ENCODE assay signal across 18 cellular contexts in genomic region chr7:12080006-12080405, GRCh38.
A peak's percentile ranks its signal among the peaks of the same experiment; 100 is the strongest.
DNase-seq lines count a peak whose midpoint lies in the region; ATAC-seq, FAIRE-seq and TF ChIP-seq lines count a peak whose summit lies in the region.
"Had no signal": no experiment of that assay in that cellular context is flagged by ENCODE, and none has a peak within 500 bp of the region (broad histone marks: within the 10 kb centered on the region; RNA-seq: fewer than 3 reads in every experiment).

No MANE protein-coding gene starts in this region.

- H3K4me1 ChIP-seq in A549 (no peaks in the 10 kb centered on the region), H9 (ENCODE audit: insufficient read depth, low read length) (no peaks in the 10 kb centered on the region; the same call in 1 of the 2 replicates), K562 (replicated peaks in 1 of 2; ENCODE audit: control insufficient read depth in 2 of 2, insufficient read depth in 2 of 2, low read length in 2 of 2) (no peaks in the 10 kb centered on the region), neural progenitor cell (no peaks in the 10 kb centered on the region)
- H3K4me1 ChIP-seq: HAP-1 had no signal

- H3K36me3 Mint-ChIP-seq in H9 (ENCODE audit: insufficient read depth in 1 of 3, low read depth in 3 of 3) (peaks cover 12 to 28% (median 17%) of the 10 kb centered on the region in 3 experiments), neural progenitor cell (no peaks in the 10 kb centered on the region)
- H3K36me3 Mint-ChIP-seq in activated CD4-positive, alpha-beta T cell treated with anti-CD3 and anti-CD28 coated beads for 36 hours (ENCODE audit: low read depth) = no peaks in the 10 kb centered on the region

- H2BK12ac ChIP-seq in H9 (ENCODE audit: insufficient read length, low read depth, low read length) = no peak overlapping the region

- H2AFZ ChIP-seq in H9 (ENCODE audit: low read length) (no peak overlapping the region), K562 (ENCODE audit: low read depth, low read length) (no peak overlapping the region), neural progenitor cell (replicated peaks) (peak overlapping the region; percentile 17)

- H3K23me2 ChIP-seq in H9 (ENCODE audit: insufficient read length, low read depth, low read length, poor library complexity, severe bottlenecking) = no peaks in the 10 kb centered on the region

- H2BK20ac ChIP-seq in H9 (ENCODE audit: low read depth, low read length, poor library complexity, severe bottlenecking) = no peak overlapping the region

- TF ChIP-seq CTCF in A549 (IDR thresholded peaks at IDR 0.05) (no peak), H9 (conservative IDR thresholded peaks at IDR 0.05) (no peak), K562 (IDR thresholded peaks at IDR 0.05 in 2 of 3, conservative IDR thresholded peaks at IDR 0.05 in 1 of 3; ENCODE audit: insufficient read depth in 2 of 3, low read depth in 1 of 3, low read length in 3 of 3) (no peak), neural progenitor cell (IDR thresholded peaks at IDR 0.05) (no peak)

- H3K36me3 ChIP-seq in K562 (ENCODE audit: control insufficient read depth, insufficient read depth, low read length) = no peaks in the 10 kb centered on the region
- no peaks in the 10 kb centered on the region for H3K36me3 ChIP-seq in neural progenitor cell
- H3K36me3 ChIP-seq: HAP-1 had no signal

- POLR2A ChIA-PET in A549 (lab: Yijun Ruan, JAX) (interaction anchor here (0.8 kb wide), 1 partner anchor 131 kb away, joined by 3 read pairs; the partner anchor contains the start of gene TMEM106B), K562 (lab: Yijun Ruan, JAX) (interaction anchor here (1.1 kb wide), 1 partner anchor 38 kb away, joined by 3 read pairs; no protein-coding TSS in a partner anchor)
- POLR2A ChIA-PET in activated CD4-positive, alpha-beta T cell treated with anti-CD3 and anti-CD28 coated beads for 36 hours (lab: Charles Lee) = no interaction called here

- H4K91ac ChIP-seq in H9 (ENCODE audit: insufficient read length, low read depth, low read length) = no peak overlapping the region

- H2BK120ac ChIP-seq in H9 (ENCODE audit: low read depth, low read length, poor library complexity, severe bottlenecking) = no peak overlapping the region

- no peak overlapping the region for H3T11ph ChIP-seq in H9 (ENCODE audit: low read length)

- H3K79me1 ChIP-seq in H9 (ENCODE audit: insufficient read depth, low read depth, low read length, poor library complexity, severe bottlenecking) = no peaks in the 10 kb centered on the region

- TF ChIP-seq POLR2A in A549 (IDR thresholded peaks at IDR 0.05; ENCODE audit: low read length) = no peak
- no peak for TF ChIP-seq POLR2A in K562 (conservative IDR thresholded peaks at IDR 0.05)

- in situ Hi-C loops in K562 (cut with MboI) = no loop called here

- H3K27me3 Mint-ChIP-seq in H9 (ENCODE audit: low read depth) (no peaks in the 10 kb centered on the region), neural progenitor cell (ENCODE audit: insufficient read depth, low read depth) (no peaks in the 10 kb centered on the region)
- no peaks in the 10 kb centered on the region for H3K27me3 Mint-ChIP-seq in activated CD4-positive, alpha-beta T cell treated with anti-CD3 and anti-CD28 coated beads for 36 hours

- 69% methylated on average over 3 of the region's 3 CpGs for WGBS in A549 (ENCODE audit: missing lambda C conversion rate)
- no CpG with 5 or more reads among the region's 3 CpGs for WGBS in H9 (ENCODE audit: extremely low coverage, insufficient read length, low lambda C conversion rate)
- WGBS in K562 (ENCODE audit: insufficient coverage, low coverage, missing lambda C conversion rate) = 0% methylated on average over 3 of the region's 3 CpGs

- H3K27ac ChIP-seq in A549 = no peak overlapping the region
- no peak overlapping the region for H3K27ac ChIP-seq in H9 (ENCODE audit: insufficient read length, low read depth, low read length)
- H3K27ac ChIP-seq in K562 (ENCODE audit: extremely low read depth, low read depth, low read length) = no peak overlapping the region
- H3K27ac ChIP-seq in neural progenitor cell = no peak overlapping the region

- TF ChIP-seq RAD21 in A549 (conservative IDR thresholded peaks at IDR 0.05 in 1 of 2, IDR thresholded peaks at IDR 0.05 in 1 of 2) = no peak
- no peak for TF ChIP-seq RAD21 in K562 (CRISPR knock-in tag; conservative IDR thresholded peaks at IDR 0.05 in 1 of 2, IDR thresholded peaks at IDR 0.05 in 1 of 2)

- H3K4me3 ChIP-seq in A549 (no peak overlapping the region), K562 (no peak overlapping the region), neural progenitor cell (no peak overlapping the region)
- H3K4me3 ChIP-seq: HAP-1 had no signal

- no peaks in the 10 kb centered on the region for H3K27me3 ChIP-seq in H9 (ENCODE audit: insufficient read depth, low read length)
- no peaks in the 10 kb centered on the region for H3K27me3 ChIP-seq in K562 (ENCODE audit: control insufficient read depth in 2 of 2, insufficient read depth in 2 of 2, low read length in 2 of 2)
- no peaks in the 10 kb centered on the region for H3K27me3 ChIP-seq in neural progenitor cell

- H2BK15ac ChIP-seq in H9 (ENCODE audit: low read depth, low read length) = no peak overlapping the region

- no peak for FAIRE-seq in A549 (lab: Jason Lieb, UNC)
- no peak for FAIRE-seq in K562 (lab: Jason Lieb, UNC)
- FAIRE-seq: G401.6, GM12892 had no signal

- no peak overlapping the region for H2AK5ac ChIP-seq in H9 (ENCODE audit: insufficient read length, low read length)

- H3K56ac ChIP-seq in H9 (ENCODE audit: insufficient read length, low read depth, low read length) = no peak overlapping the region

- no peak overlapping the region for H3K4me3 Mint-ChIP-seq in H9
- H3K4me3 Mint-ChIP-seq in neural progenitor cell = no peak overlapping the region
- H3K4me3 Mint-ChIP-seq in activated CD4-positive, alpha-beta T cell treated with anti-CD3 and anti-CD28 coated beads for 36 hours = no peak overlapping the region
- H3K4me3 Mint-ChIP-seq: CD4-positive, alpha-beta memory T cell; HFFc6 had no signal

- no peak overlapping the region for H3K4ac ChIP-seq in H9 (ENCODE audit: low read depth, low read length)

- no peaks in the 10 kb centered on the region for H3K9me1 ChIP-seq in K562 (ENCODE audit: control insufficient read depth, insufficient read depth, low read length)

- H3K4me2 ChIP-seq in A549 (no peak overlapping the region), H9 (ENCODE audit: insufficient read depth, insufficient read length, low read length) (no peak overlapping the region), K562 (ENCODE audit: insufficient read depth, low read length) (no peak overlapping the region), neural progenitor cell (no peak overlapping the region)

- ATAC-seq in A549 (no peak), K562 (no peak)
- no peak for ATAC-seq in activated CD4-positive, alpha-beta T cell treated with anti-CD3 and anti-CD28 coated beads for 36 hours

- no peak overlapping the region for H2BK5ac ChIP-seq in H9 (ENCODE audit: insufficient read length, low read length)

- H4K5ac ChIP-seq in H9 (ENCODE audit: insufficient read length, low read depth, low read length) = no peak overlapping the region

- no peaks in the 10 kb centered on the region for H3F3A ChIP-seq in neural progenitor cell (ENCODE audit: low read depth)

- CTCF ChIA-PET in A549 (lab: Yijun Ruan, JAX) = interaction anchor here (0.9 to 1.1 kb wide), 2 partner anchors 13 to 131 kb away, joined by 3 read pairs; partner anchors contain the start of gene TMEM106B
- CTCF ChIA-PET in K562 (lab: Yijun Ruan, JAX; ENCODE audit: low intra/inter-chr PET ratio) = no interaction called here
- CTCF ChIA-PET in activated CD4-positive, alpha-beta T cell treated with anti-CD3 and anti-CD28 coated beads for 36 hours (lab: Charles Lee) = interaction anchor here (1.2 kb wide), 1 partner anchor 242 kb away, joined by 3 read pairs; no protein-coding TSS in a partner anchor

- H3K4me1 Mint-ChIP-seq in H9 (peaks cover 38% of the 10 kb centered on the region in 2 experiments), neural progenitor cell (no peaks in the 10 kb centered on the region)
- no peaks in the 10 kb centered on the region for H3K4me1 Mint-ChIP-seq in activated CD4-positive, alpha-beta T cell treated with anti-CD3 and anti-CD28 coated beads for 36 hours
- H3K4me1 Mint-ChIP-seq: CD4-positive, alpha-beta memory T cell had no signal

- H3K9me3 ChIP-seq in A549 (peaks cover 12% of the 10 kb centered on the region), H9 (ENCODE audit: control insufficient read depth, low read depth, low read length) (no peaks in the 10 kb centered on the region), K562 (replicated peaks; ENCODE audit: control insufficient read depth, insufficient read depth, low read depth, low read length) (no peaks in the 10 kb centered on the region), neural progenitor cell (ENCODE audit: low read depth) (no peaks in the 10 kb centered on the region)

- H4K8ac ChIP-seq in H9 (replicated peaks; ENCODE audit: insufficient read length, low read depth, low read length) = no peak overlapping the region

- no TSS peak for BruUV-seq in K562 (replicated peaks; lab: Mats Ljungman, UMichigan)

- H3K9ac ChIP-seq in H9 (ENCODE audit: extremely low read depth, insufficient read length, low read length) (no peak overlapping the region), K562 (ENCODE audit: insufficient read depth in 1 of 2, low read depth in 2 of 2, low read length in 2 of 2) (no peak overlapping the region), neural progenitor cell (no peak overlapping the region)

- H3K27ac Mint-ChIP-seq in H9 = peak overlapping the region in 2 of 3 experiments; percentile 60 to 92; a peak in 5 of 7 replicates
- no peak overlapping the region for H3K27ac Mint-ChIP-seq in neural progenitor cell
- no peak overlapping the region for H3K27ac Mint-ChIP-seq in activated CD4-positive, alpha-beta T cell treated with anti-CD3 and anti-CD28 coated beads for 36 hours
- H3K27ac Mint-ChIP-seq: CD4-positive, alpha-beta memory T cell; HFFc6 had no signal

- intact Hi-C loops in K562 (cut with micrococcal nuclease) = no loop called here
- intact Hi-C loops in activated CD4-positive, alpha-beta T cell treated with anti-CD3 and anti-CD28 coated beads for 36 hours (cut with DNase I, micrococcal nuclease) = no loop called here

- H4K20me1 ChIP-seq in H9 (ENCODE audit: control insufficient read depth, insufficient read depth, insufficient read length) (no peaks in the 10 kb centered on the region), K562 (replicated peaks; ENCODE audit: control insufficient read depth, insufficient read depth, low read length) (no peaks in the 10 kb centered on the region), neural progenitor cell (ENCODE audit: low read depth) (no peaks in the 10 kb centered on the region)

- no peak for TF ChIP-seq EP300 in A549 (IDR thresholded peaks at IDR 0.05)
- TF ChIP-seq EP300 in K562 (IDR thresholded peaks at IDR 0.05; ENCODE audit: low read length) = no peak

- no peak overlapping the region for H3K14ac ChIP-seq in H9 (ENCODE audit: insufficient read depth, low read length)

- no peak overlapping the region for H3K23ac ChIP-seq in H9 (ENCODE audit: insufficient read length, low read depth, low read length)

- DNase-seq in A549 (ENCODE audit: low read depth in 1 of 2, low spot score in 1 of 2) (no peak), H9 (no peak), K562 (ENCODE audit: extremely low read depth in 1 of 4, low spot score in 3 of 4) (no peak), neural progenitor cell (ENCODE audit: low spot score) (no peak), T-helper 2 cell (no peak)
- no peak for DNase-seq in activated CD4-positive, alpha-beta T cell treated with anti-CD3 and anti-CD28 coated beads for 36 hours
- DNase-seq in NK-92 treated with Interleukin-12 subunit alpha and Interleukin-12 subunit beta, amount 100 ng/mL, for 24 hours (lab: John Stamatoyannopoulos, UW) = no peak
- DNase-seq: 8988T; C1 segment of cervical spinal cord; Calu3; CD4-positive, alpha-beta memory T cell; COR-L47; DMS153; DND-41; HFFc6 had no signal

- H3K9me3 Mint-ChIP-seq in H9 = peaks cover 16 to 18% of the 10 kb centered on the region in 2 experiments
- peaks cover 9% of the 10 kb centered on the region for H3K9me3 Mint-ChIP-seq in neural progenitor cell
- H3K9me3 Mint-ChIP-seq in activated CD4-positive, alpha-beta T cell treated with anti-CD3 and anti-CD28 coated beads for 36 hours (ENCODE audit: low read depth) = peaks cover 11% of the 10 kb centered on the region

- H3K79me2 ChIP-seq in H9 (ENCODE audit: insufficient read depth, low read length) (no peaks in the 10 kb centered on the region), K562 (ENCODE audit: control insufficient read depth, insufficient read depth, low read length) (no peaks in the 10 kb centered on the region), neural progenitor cell (ENCODE audit: low read depth) (no peaks in the 10 kb centered on the region)

- H3K18ac ChIP-seq in H9 (ENCODE audit: insufficient read length, low read depth, low read length) = no peak overlapping the region

Comparison
In these comparisons a context has a peak if more than half of its experiments do, and no peak if none do; other contexts are left out.
1. H3K27ac Mint-ChIP-seq: peak in H9 (2 of 3); none in neural progenitor cell (single experiment) and activated CD4-positive, alpha-beta T cell treated with anti-CD3 and anti-CD28 coated beads for 36 hours (single experiment).
2. Of the 35 proteins assayed by ChIP-seq in both K562 and A549: peak only in K562: none; only in A549: none; in both: MAFK; in neither: 34.